8 cellular contexts compared by ENCODE assay signal in the genomic region with DNA sequence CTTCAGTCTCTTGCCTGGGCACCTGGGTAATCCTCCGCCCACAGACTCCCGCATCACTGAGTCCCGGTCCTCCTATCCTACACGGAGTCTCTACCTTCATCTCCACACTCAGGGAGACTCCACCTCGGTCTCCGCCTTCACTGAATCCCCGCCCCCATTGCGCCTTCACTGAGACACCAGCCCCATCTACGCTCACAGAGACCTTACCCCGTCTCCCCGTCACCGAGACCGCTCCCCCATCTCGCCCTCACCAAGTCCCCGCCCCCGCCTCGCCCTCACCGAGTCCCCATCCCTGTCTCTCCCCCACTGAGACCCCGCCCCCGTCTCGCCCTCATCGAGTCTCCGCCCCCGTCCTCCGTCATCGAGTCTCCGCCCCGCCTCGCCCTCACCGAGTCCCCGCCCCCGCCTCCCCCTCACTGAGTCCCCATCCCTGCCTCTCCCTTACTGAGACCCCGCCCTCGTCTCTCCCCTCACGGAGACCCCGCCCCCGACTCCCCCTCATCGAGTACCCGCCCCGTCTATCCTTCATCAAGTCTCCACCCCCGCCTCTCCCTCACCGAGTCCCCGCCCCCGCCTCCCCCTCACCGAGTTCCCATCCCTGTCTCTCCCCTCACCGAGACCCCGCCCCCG. TPM values are rescaled to one million over a fixed set of nuclear protein-coding genes. Genes with fewer than 3 reads are reported as not detected.
DNase-seq lines count a peak whose midpoint lies in the region; ATAC-seq and TF ChIP-seq lines count a peak whose summit lies in the region.

No MANE protein-coding gene starts in this region.

- H3K27ac ChIP-seq in Karpas-422 (ENCODE audit: low read length), result peak overlapping the region; percentile 62; the same call in 1 of the 2 replicates

- H3K79me2 ChIP-seq in Karpas-422 (ENCODE audit: low read length), result no peaks in the 10 kb centered on the region

- peak overlapping the region; percentile 87 to 100 (median 90) for H3K4me3 Mint-ChIP-seq in nephron
- H3K4me3 Mint-ChIP-seq in stimulated activated naive B cell treated with anti-CD40 and anti-IgM and Interleukin-4, amounts not matched to agents 10 μg/mL and 1 μg/mL and 100 μg/mL, for 72 hours, result peak overlapping the region; percentile 98 to 99

- peaks cover 35% of the 10 kb centered on the region for H3K4me1 Mint-ChIP-seq in nephron
- peaks cover 12 to 22% of the 10 kb centered on the region in 2 donors for H3K4me1 Mint-ChIP-seq in stimulated activated naive B cell treated with anti-CD40 and anti-IgM and Interleukin-4, amounts not matched to agents 10 μg/mL and 1 μg/mL and 100 μg/mL, for 72 hours

- H3K4me2 ChIP-seq in Karpas-422 (ENCODE audit: low read depth, low read length, poor library complexity, severe bottlenecking), result peak overlapping the region; percentile 89

- H2AFZ ChIP-seq in Karpas-422 (ENCODE audit: low read length), result peak overlapping the region; percentile 76; the same call in 1 of the 2 replicates

- H3K36me3 ChIP-seq in Karpas-422 (ENCODE audit: insufficient read depth, low read length), result no peaks in the 10 kb centered on the region

- H3K9me2 ChIP-seq in Karpas-422 (replicated peaks; ENCODE audit: insufficient read depth, low read length), result no peaks in the 10 kb centered on the region

- no peaks in the 10 kb centered on the region for H3K9me3 Mint-ChIP-seq in nephron
- no peaks in the 10 kb centered on the region for H3K9me3 Mint-ChIP-seq in stimulated activated naive B cell treated with anti-CD40 and anti-IgM and Interleukin-4, amounts not matched to agents 10 μg/mL and 1 μg/mL and 100 μg/mL, for 72 hours

- no peaks in the 10 kb centered on the region for H3K36me3 Mint-ChIP-seq in nephron (ENCODE audit: low read depth)
- H3K36me3 Mint-ChIP-seq in stimulated activated naive B cell treated with anti-CD40 and anti-IgM and Interleukin-4, amounts not matched to agents 10 μg/mL and 1 μg/mL and 100 μg/mL, for 72 hours, result no peaks in the 10 kb centered on the region

- peak; percentile 71 to 74 for ATAC-seq in stimulated activated naive B cell treated with anti-CD40 and anti-IgM and Interleukin-4, amounts not matched to agents 10 μg/mL and 1 μg/mL and 100 μg/mL, for 72 hours (replicated peaks)

- peak overlapping the region; percentile 86 for H3K4me3 ChIP-seq in Karpas-422 (ENCODE audit: low read length)
- H3K4me3 ChIP-seq in fibroblast of villous mesenchyme (ENCODE audit: low read depth, low read length), result peak overlapping the region; percentile 90

- no peaks in the 10 kb centered on the region for H3K9me3 ChIP-seq in Karpas-422 (ENCODE audit: low read length)

- TF ChIP-seq CTCF in fibroblast of villous mesenchyme (IDR thresholded peaks at IDR 0.05; ENCODE audit: insufficient read depth, low read depth, low read length) (no peak), nephron (IDR thresholded peaks at IDR 0.05; ENCODE audit: unreplicated experiment in 3 of 3) (no peak)

- peak; percentile 13 for DNase-seq in NCI-H2107 (lab: John Stamatoyannopoulos, UW)
- DNase-seq in NCI-H2107 treated with DMSO at 0.1 percent for 48 hours (lab: John Stamatoyannopoulos, UW; ENCODE audit: unreplicated experiment), result no peak
- peak; percentile 97 for DNase-seq in Karpas-422
- peak; percentile 88 to 96 for DNase-seq in SHP77 (lab: John Stamatoyannopoulos, UW)
- DNase-seq in activated gamma-delta T cell treated with Interleukin-2 at 50 U/mL for 16 hours, result peak; percentile 95
- peak; percentile 99 for DNase-seq in fibroblast of villous mesenchyme (ENCODE audit: low read depth)
- DNase-seq in stimulated activated naive B cell treated with anti-CD40 and anti-IgM and Interleukin-4, amounts not matched to agents 10 μg/mL and 1 μg/mL and 100 μg/mL, for 72 hours, result peak; percentile 85

- no peaks in the 10 kb centered on the region for H4K20me1 ChIP-seq in Karpas-422 (ENCODE audit: insufficient read depth, low read depth, low read length)

- H3K4me1 ChIP-seq in Karpas-422 (ENCODE audit: low read length), result peaks cover 24% of the 10 kb centered on the region

- no peaks in the 10 kb centered on the region for H3K27me3 ChIP-seq in Karpas-422 (ENCODE audit: low read length)

- H3K9ac ChIP-seq in Karpas-422 (ENCODE audit: low read length), result peak overlapping the region; percentile 64

- peak overlapping the region; percentile 96 to 97 (median 97) for H3K27ac Mint-ChIP-seq in nephron
- H3K27ac Mint-ChIP-seq in stimulated activated naive B cell treated with anti-CD40 and anti-IgM and Interleukin-4, amounts not matched to agents 10 μg/mL and 1 μg/mL and 100 μg/mL, for 72 hours, result peak overlapping the region; percentile 97

- H3K27me3 Mint-ChIP-seq in nephron (ENCODE audit: low read depth), result peaks cover 4% of the 10 kb centered on the region
- no peaks in the 10 kb centered on the region for H3K27me3 Mint-ChIP-seq in stimulated activated naive B cell treated with anti-CD40 and anti-IgM and Interleukin-4, amounts not matched to agents 10 μg/mL and 1 μg/mL and 100 μg/mL, for 72 hours

RNA-seq across cellular contexts. Expression of a gene that starts 23.1 kb away (rescaled TPM):
- 7.3 and 10.4 TPM in 2 replicates for total RNA-seq in Karpas-422 (2014; rRNA removed; shearing (Covaris generic); ENCODE audit: low replicate concordance)
- 7.7 and 10.8 TPM in 2 replicates for total RNA-seq in fibroblast of villous mesenchyme

RNA-seq across cellular contexts. Expression of a gene that starts 27.2 kb away (rescaled TPM):
- total RNA-seq in Karpas-422 (2014; rRNA removed; shearing (Covaris generic); ENCODE audit: low replicate concordance), result 31.5 and 40.7 TPM in 2 replicates
- 21.6 and 26.7 TPM in 2 replicates for total RNA-seq in fibroblast of villous mesenchyme

RNA-seq across cellular contexts. Expression of a gene that starts 36.1 kb away (rescaled TPM):
- total RNA-seq in Karpas-422 (2014; rRNA removed; shearing (Covaris generic); ENCODE audit: low replicate concordance), result 303 and 490 TPM in 2 replicates
- 126 and 197 TPM in 2 replicates for total RNA-seq in fibroblast of villous mesenchyme

RNA-seq across cellular contexts. Expression of a gene that starts 43.5 kb away (rescaled TPM):
- total RNA-seq in Karpas-422 (2014; rRNA removed; shearing (Covaris generic); ENCODE audit: low replicate concordance), result 56.9 and 119 TPM in 2 replicates
- 76.0 and 87.9 TPM in 2 replicates for total RNA-seq in fibroblast of villous mesenchyme
